ENCODE assay signal across 28 cellular contexts in the genomic region with DNA sequence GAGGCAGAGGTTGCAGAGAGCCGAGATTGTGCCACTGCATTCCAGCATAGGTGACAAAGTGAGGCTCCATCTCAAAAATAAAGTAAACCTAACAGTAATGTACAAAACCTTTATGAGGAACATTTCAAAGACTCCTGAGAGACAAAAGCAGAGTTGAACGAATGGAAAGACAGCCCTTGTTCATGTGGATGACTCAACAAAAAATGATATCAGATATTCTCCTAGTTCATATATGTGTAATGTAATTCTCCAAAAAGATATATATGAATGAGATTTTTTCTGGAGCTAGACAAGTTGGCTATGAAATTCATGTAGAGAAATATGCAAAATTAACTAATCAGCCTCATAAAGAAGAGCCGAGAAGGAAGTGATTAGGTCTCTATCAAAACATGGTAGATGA.
"Had no signal": no experiment of that assay in that cellular context is flagged by ENCODE, and none has a peak within 500 bp of the region (broad histone marks: within the 10 kb centered on the region; RNA-seq: fewer than 3 reads in every experiment).

No MANE protein-coding gene starts in this region.

- H3K27ac ChIP-seq: coronary artery, esophagus squamous epithelium, heart right ventricle, lower lobe of right lung, ovary, psoas muscle, skin epidermis, spleen, testis had no signal

- H3K27me3 ChIP-seq: esophagus squamous epithelium, heart right ventricle, ovary, spleen, testis, tibial artery had no signal

- H3K4me1 ChIP-seq: esophagus squamous epithelium, lower lobe of right lung, psoas muscle, testis had no signal

- H3K9me3 ChIP-seq: esophagus squamous epithelium, heart right ventricle, lower lobe of right lung, ovary, psoas muscle, spleen, testis, tibial artery had no signal

- H3K36me3 ChIP-seq: esophagus squamous epithelium, lower lobe of right lung, ovary had no signal

- ATAC-seq: heart right ventricle; left ventricle myocardium superior; lower lobe of right lung; naive thymus-derived CD8-positive, alpha-beta T cell; psoas muscle; right cardiac atrium; stimulated activated memory B cell treated with anti-CD40 and anti-IgM and Interleukin-4, amounts not matched to agents 10 μg/mL and 1 μg/mL and 100 μg/mL, for 72 hours; stimulated activated naive CD8-positive, alpha-beta T cell treated with anti-CD3 and anti-CD28 coated beads, Interleukin-15, Interleukin-2, amounts not matched to agents 100 U/mL and 50 U/mL, for 24 hours had no signal

- DNase-seq: dermis blood vessel endothelial cell; effector memory CD4-positive, alpha-beta T cell; esophagus squamous epithelium; foreskin melanocyte; glutamatergic neuron; heart right ventricle; hippocampal formation; kidney glomerular epithelial cell; left ventricle myocardium superior; lower lobe of right lung; naive thymus-derived CD8-positive, alpha-beta T cell; nephron progenitor cell; occipital lobe; ovary; posterior cingulate gyrus; psoas muscle; right cardiac atrium; spleen; stimulated activated CD4-positive, alpha-beta T cell treated with anti-CD3 and anti-CD28 coated beads, Interleukin-4, amount 100 ng/mL, for 4 hours; stimulated activated naive CD8-positive, alpha-beta T cell treated with anti-CD3 and anti-CD28 coated beads, Interleukin-15, Interleukin-2, amounts not matched to agents 100 U/mL and 50 U/mL, for 24 hours; substantia nigra; testis; tibial artery had no signal

- H3K4me3 ChIP-seq: coronary artery, esophagus squamous epithelium, heart right ventricle, lower lobe of right lung, ovary, psoas muscle, skin epidermis, spleen, tibial artery had no signal

- FAIRE-seq: endothelial cell of umbilical vein, islet of Langerhans had no signal
